11 cellular contexts compared by ENCODE assay signal in the genomic region with DNA sequence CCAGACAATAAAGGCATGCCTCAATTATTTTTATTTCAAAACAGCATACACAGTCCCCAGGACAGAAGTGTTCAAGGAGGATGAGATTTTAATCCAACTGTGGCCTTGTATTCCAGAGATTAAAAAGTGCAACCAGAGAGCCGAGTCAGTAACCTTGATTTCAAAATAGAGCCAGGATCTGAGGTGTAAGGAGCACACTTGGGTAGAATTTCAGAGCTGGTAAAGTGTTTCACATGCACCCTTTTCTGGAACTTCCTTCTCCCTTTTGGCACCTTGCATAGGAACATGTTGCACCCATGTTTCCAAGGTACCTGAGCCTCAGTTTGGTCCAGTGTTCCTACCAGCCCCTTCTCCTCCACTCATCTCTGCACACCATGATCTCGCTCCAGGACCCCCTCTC.
"Had no signal": no experiment of that assay in that cellular context is flagged by ENCODE, and none has a peak within 500 bp of the region (broad histone marks: within the 10 kb centered on the region; RNA-seq: fewer than 3 reads in every experiment).

No MANE protein-coding gene starts in this region.

- DNase-seq: activated CD4-positive, alpha-beta T cell treated with anti-CD3 and anti-CD28 coated beads for 36 hours; activated CD8-positive, alpha-beta T cell treated with anti-CD3 and anti-CD28 coated beads for 36 hours; activated gamma-delta T cell; activated T-cell treated with anti-CD3 and anti-CD28 coated beads, Interleukin-2, amount 50 U/mL, for 72 hours; glutamatergic neuron; kidney; stimulated activated CD4-positive, alpha-beta T cell treated with anti-CD3 and anti-CD28 coated beads, Interleukin-12 subunit alpha, Interleukin-12 subunit beta, amount 100 ng/mL, for 4 hours; T-helper 17 cell; trophoblast cell had no signal

- FAIRE-seq: bronchial epithelial cell, kidney had no signal

- ATAC-seq: activated CD4-positive, alpha-beta T cell treated with anti-CD3 and anti-CD28 coated beads for 36 hours; activated CD8-positive, alpha-beta T cell treated with anti-CD3 and anti-CD28 coated beads for 36 hours; activated T-cell treated with anti-CD3 and anti-CD28 coated beads, Interleukin-2, amount 50 U/mL, for 72 hours; stimulated activated effector memory CD8-positive, alpha-beta T cell treated with anti-CD3 and anti-CD28 coated beads, Interleukin-12 subunit alpha, Interleukin-12 subunit beta, amount 100 ng/mL, for 72 hours; T-helper 17 cell had no signal
